8 cellular contexts compared by ENCODE assay signal in the genomic region with DNA sequence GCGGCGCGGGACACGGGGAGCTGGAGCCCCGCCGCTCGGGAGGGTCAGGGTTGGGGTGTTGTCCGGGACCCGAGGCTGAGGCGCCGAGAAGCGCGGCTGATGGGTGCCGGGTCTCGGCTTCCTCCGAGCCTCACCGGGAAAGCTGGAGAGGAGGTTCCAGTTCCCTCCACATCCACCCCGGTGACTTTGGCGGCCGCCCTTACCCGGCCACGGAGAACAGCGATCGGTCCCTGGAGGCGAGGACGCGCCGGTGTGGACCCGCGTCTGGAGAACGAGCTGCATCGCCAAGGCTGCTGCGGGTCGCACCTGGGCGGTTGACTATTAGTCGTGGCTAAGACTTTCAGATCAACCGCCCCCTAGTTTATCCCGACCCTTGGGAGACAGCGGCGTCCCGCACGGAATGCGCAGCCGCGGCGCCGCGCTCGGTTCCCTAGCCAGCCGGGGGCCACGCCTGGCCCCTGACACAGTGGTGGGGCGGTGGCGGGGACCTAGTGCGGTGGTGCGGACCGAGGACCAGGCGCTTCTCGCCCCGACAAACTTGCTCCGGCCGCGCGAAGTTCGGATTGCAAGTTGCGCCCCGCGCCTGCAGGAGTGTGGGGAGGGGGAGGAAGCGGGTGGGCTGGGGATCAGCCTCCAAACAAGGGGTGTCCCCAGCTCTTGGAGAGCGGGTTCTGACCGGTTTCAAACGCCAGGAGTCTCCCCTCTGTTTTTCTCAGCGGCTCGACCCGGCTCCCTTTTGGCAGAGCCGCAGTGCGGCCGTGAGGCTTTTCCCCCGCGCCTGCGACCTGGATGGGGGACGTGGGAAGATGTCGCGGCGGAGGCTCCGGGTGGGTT. TPM values are rescaled to one million over a fixed set of nuclear protein-coding genes. Genes with fewer than 3 reads are reported as not detected.
DNase-seq lines count a peak whose midpoint lies in the region; FAIRE-seq and TF ChIP-seq lines count a peak whose summit lies in the region.

No MANE protein-coding gene starts in this region.

- H3K79me2 ChIP-seq in OCI-LY3 (ENCODE audit: low read length): no peaks in the 10 kb centered on the region

- H3K27me3 ChIP-seq in A673 (replicated peaks; ENCODE audit: insufficient read depth, low read depth, low read length, poor library complexity) (peaks cover 67% of the 10 kb centered on the region), OCI-LY3 (ENCODE audit: low read depth, low read length) (peaks cover 62% of the 10 kb centered on the region)

- H4K20me1 ChIP-seq in OCI-LY3 (ENCODE audit: insufficient read depth, low read length): 0 out of 2 replicates have a peak, but pooled peaks cover 5% of the 10 kb centered on the region

- H3K4me2 ChIP-seq in OCI-LY3 (ENCODE audit: low read length): peak overlapping the region; percentile 96

- no peak for FAIRE-seq in kidney (lab: Jason Lieb, UNC)

- H3K9me3 ChIP-seq in A673 (ENCODE audit: low read depth, low read length, poor library complexity, severe bottlenecking): no peaks in the 10 kb centered on the region
- H3K9me3 ChIP-seq in OCI-LY3 (ENCODE audit: insufficient read depth, low read length): no peaks in the 10 kb centered on the region
- no peaks in the 10 kb centered on the region for H3K9me3 ChIP-seq in kidney (ENCODE audit: control insufficient read depth in 1 of 2, low read length in 2 of 2)

- no peaks in the 10 kb centered on the region for H3K36me3 ChIP-seq in A673 (ENCODE audit: insufficient read depth, low read length, poor library complexity, severe bottlenecking)
- no peaks in the 10 kb centered on the region for H3K36me3 ChIP-seq in OCI-LY3 (replicated peaks; ENCODE audit: low read depth, low read length)
- H3K36me3 ChIP-seq in kidney (ENCODE audit: control insufficient read depth in 1 of 2, insufficient read depth in 2 of 2, low read length in 2 of 2): no peaks in the 10 kb centered on the region

- TF ChIP-seq CTCF in A673 (conservative IDR thresholded peaks at IDR 0.05; ENCODE audit: low read depth, low read length) (no peak), GM12875 (IDR thresholded peaks at IDR 0.05; ENCODE audit: borderline replicate concordance, insufficient read depth, low read depth, low read length) (no peak), OCI-LY3 (IDR thresholded peaks at IDR 0.05; ENCODE audit: low read depth, low read length) (no peak), cardiac fibroblast (IDR thresholded peaks at IDR 0.05; ENCODE audit: low read depth, low read length) (no peak), kidney (IDR thresholded peaks at IDR 0.05; ENCODE audit: borderline replicate concordance, extremely low read depth, insufficient read depth) (no peak)

- POLR2A ChIA-PET in A673 (lab: Charles Lee; ENCODE audit: low non-redundant PET): no interaction called here

- DNase-seq in A673 (ENCODE audit: low spot score) (peak; percentile 27), cardiac fibroblast (ENCODE audit: low read depth in 2 of 2) (peak in 1 of 2 donors; percentile 29), kidney (peak; percentile 83), DMS79 (lab: John Stamatoyannopoulos, UW) (no peak), NCI-H446 (lab: John Stamatoyannopoulos, UW) (no peak)
- peak; percentile 22 to 32 for DNase-seq in stimulated activated CD4-positive, alpha-beta T cell treated with anti-CD3 and anti-CD28 coated beads, Interleukin-2, amount 100 ng/mL, for 24 hours

- peak overlapping the region; percentile 18; the same call in 1 of the 2 replicates for H2AFZ ChIP-seq in OCI-LY3 (ENCODE audit: low read depth, low read length)

- H3K4me1 ChIP-seq in A673 (ENCODE audit: insufficient read depth, low read length, poor library complexity, severe bottlenecking) (no peaks in the 10 kb centered on the region), OCI-LY3 (ENCODE audit: low read length) (peaks cover 12% of the 10 kb centered on the region), kidney (ENCODE audit: control insufficient read depth in 1 of 2, insufficient read depth in 1 of 2, low read depth in 1 of 2, low read length in 2 of 2) (peaks cover 0 to 6% of the 10 kb centered on the region in 2 donors)

- BruUV-seq in A673 (replicated peaks; lab: Mats Ljungman, UMichigan): no TSS peak

- H3K9ac ChIP-seq in OCI-LY3 (ENCODE audit: low read length) (peak overlapping the region; percentile 18; the same call in 1 of the 2 replicates), kidney (ENCODE audit: low read length in 2 of 2) (peak overlapping the region; percentile 1 to 55)

- H3K4me3 ChIP-seq in A673 (ENCODE audit: low read depth, low read length, poor library complexity, severe bottlenecking) (peak overlapping the region; percentile 61), GM12875 (ENCODE audit: low read depth, low read length) (peak overlapping the region; percentile 52), OCI-LY3 (ENCODE audit: low read length) (peak overlapping the region; percentile 80), cardiac fibroblast (replicated peaks in 1 of 2; ENCODE audit: low read depth in 2 of 2, low read length in 2 of 2) (peak overlapping the region; percentile 50 to 53), kidney (ENCODE audit: low read length in 2 of 2) (peak overlapping the region; percentile 60 to 70)

- CTCF ChIA-PET in A673 (lab: Charles Lee): no interaction called here

- intact Hi-C loops in A673 (cut with micrococcal nuclease; ENCODE audit: unreplicated experiment) (loop anchor here (5.0 kb wide), 1 partner anchor 146 kb away; no protein-coding TSS in a partner anchor), kidney (cut with DNase I) (no loop called here)

- H3K27ac ChIP-seq in A673 (ENCODE audit: low read depth, low read length, poor library complexity, severe bottlenecking) (no peak overlapping the region), OCI-LY3 (ENCODE audit: low read length) (no peak overlapping the region), kidney (ENCODE audit: low read depth in 2 of 2, low read length in 2 of 2) (peak overlapping the region in 1 of 2 donors; percentile 76)

RNA-seq across cellular contexts. Expression of a gene that starts 0.5 kb away (rescaled TPM):
- total RNA-seq in A673 (2021) (0.26 and 0.39 TPM in 2 replicates), kidney (5.9 TPM)
- 1.5 TPM for polyA plus RNA-seq in kidney (ENCODE audit: insufficient read depth, low read depth, low replicate concordance)

Comparison
In these comparisons a context has a peak if more than half of its experiments do, and no peak if none do; other contexts are left out.
1. DNase-seq: peak in A673 (single experiment), kidney (single experiment) and stimulated activated CD4-positive, alpha-beta T cell treated with anti-CD3 and anti-CD28 coated beads, Interleukin-2, amount 100 ng/mL, for 24 hours (2 of 2); none in DMS79 (single experiment) and NCI-H446 (0 of 2).
2. Peak in every context shown above with its lines, with median percentiles within 50 percentile points of each other: H3K4me3 ChIP-seq.